ENCODE assay signal across 13 cellular contexts in genomic region chr11:121553806-121554205, GRCh38.
A peak's percentile ranks its signal among the peaks of the same experiment; 100 is the strongest.
DNase-seq lines count a peak whose midpoint lies in the region; ATAC-seq and TF ChIP-seq lines count a peak whose summit lies in the region.
"Had no signal": no experiment of that assay in that cellular context is flagged by ENCODE, and none has a peak within 500 bp of the region (broad histone marks: within the 10 kb centered on the region; RNA-seq: fewer than 3 reads in every experiment).

No MANE protein-coding gene starts in this region.

- H3K4me1 ChIP-seq in trophoblast cell (ENCODE audit: control insufficient read depth in 1 of 2, insufficient read depth in 2 of 2, low read length in 2 of 2), result peaks cover 2% of the 10 kb centered on the region in 2 experiments

- no peak overlapping the region for H3K4me2 ChIP-seq in trophoblast cell (ENCODE audit: low read length)

- H2AK5ac ChIP-seq in trophoblast cell (ENCODE audit: low read length), result no peak overlapping the region

- no peak overlapping the region for H2BK5ac ChIP-seq in trophoblast cell (ENCODE audit: low read depth, low read length, poor library complexity)

- H3K4ac ChIP-seq in trophoblast cell (ENCODE audit: low read depth, low read length), result no peak overlapping the region

- no peak overlapping the region for H2BK120ac ChIP-seq in trophoblast cell (ENCODE audit: insufficient read depth, low read length, poor library complexity)

- no peaks in the 10 kb centered on the region for H3K9me3 ChIP-seq in trophoblast cell (ENCODE audit: insufficient read depth, low read depth, low read length)

- no peaks in the 10 kb centered on the region for H3K79me1 ChIP-seq in trophoblast cell (ENCODE audit: low read length)

- H4K91ac ChIP-seq in trophoblast cell (ENCODE audit: low read depth, low read length), result no peak overlapping the region

- WGBS in trophoblast cell (ENCODE audit: extremely low coverage, insufficient coverage, insufficient read length), result no CpG with 5 or more reads among the region's 11 CpGs

- no peak overlapping the region for H3K27ac ChIP-seq in trophoblast cell (ENCODE audit: low read depth, low read length)
- H3K27ac ChIP-seq: 22Rv1 had no signal

- H2BK12ac ChIP-seq in trophoblast cell (ENCODE audit: low read length), result no peak overlapping the region

- H3K14ac ChIP-seq in trophoblast cell (ENCODE audit: low read length), result no peak overlapping the region

- H3K4me3 ChIP-seq in choroid plexus epithelial cell (ENCODE audit: low read depth, low read length) (no peak overlapping the region), trophoblast cell (ENCODE audit: low read depth, low read length) (no peak overlapping the region)

- no peak overlapping the region for H3K18ac ChIP-seq in trophoblast cell (ENCODE audit: low read length)

- TF ChIP-seq CTCF in choroid plexus epithelial cell (conservative IDR thresholded peaks at IDR 0.05; ENCODE audit: low read depth, low read length), result no peak

- no peak overlapping the region for H3K9ac ChIP-seq in trophoblast cell (ENCODE audit: low read length)

- no peak overlapping the region for H2AFZ ChIP-seq in trophoblast cell (ENCODE audit: insufficient read depth, low read length, poor library complexity)

- H4K8ac ChIP-seq in trophoblast cell (ENCODE audit: low read depth, low read length), result no peak overlapping the region

- no peaks in the 10 kb centered on the region for H3K79me2 ChIP-seq in trophoblast cell (ENCODE audit: control insufficient read depth, insufficient read depth, low read length, poor library complexity)

- no peaks in the 10 kb centered on the region for H3K27me3 ChIP-seq in trophoblast cell (ENCODE audit: insufficient read depth, low read length)

- no peak for ATAC-seq in GM19455 (IDR thresholded peaks at IDR 0.05; ENCODE audit: unreplicated experiment)
- ATAC-seq: T-helper 17 cell had no signal

- peak; percentile 93 for DNase-seq in DMS79 treated with DMSO at 0.1 percent for 48 hours (lab: John Stamatoyannopoulos, UW)
- no peak for DNase-seq in DMS79 (lab: John Stamatoyannopoulos, UW)
- peak; percentile 63 for DNase-seq in NCI-H2029 treated with DMSO at 0.1 percent for 48 hours (lab: John Stamatoyannopoulos, UW)
- peak; percentile 13 for DNase-seq in choroid plexus epithelial cell (ENCODE audit: low read depth)
- peak; percentile 93 to 96 for DNase-seq in trophoblast cell
- no peak for DNase-seq in NCI-H524 treated with DMSO at 0.1 percent for 48 hours (lab: John Stamatoyannopoulos, UW)
- DNase-seq in NCI-H1694 (lab: John Stamatoyannopoulos, UW), result no peak
- DNase-seq: head of caudate nucleus; mesenchymal stem cell; stimulated activated CD4-positive, alpha-beta T cell treated with anti-CD3 and anti-CD28 coated beads, Interleukin-4, amount 100 ng/mL, for 1 hour; T-helper 17 cell had no signal

- no peak overlapping the region for H4K12ac ChIP-seq in trophoblast cell (ENCODE audit: low read depth, low read length)

- peaks cover 0 to 2% of the 10 kb centered on the region in 2 experiments for H3K36me3 ChIP-seq in trophoblast cell (ENCODE audit: control insufficient read depth in 1 of 2, insufficient read depth in 2 of 2, low read length in 2 of 2)

- H3K23ac ChIP-seq in trophoblast cell (ENCODE audit: low read length), result no peak overlapping the region

Comparison
In these comparisons a context has a peak if more than half of its experiments do, and no peak if none do; other contexts are left out.
1. DNase-seq: peak in DMS79 treated with DMSO at 0.1 percent for 48 hours (single experiment), NCI-H2029 treated with DMSO at 0.1 percent for 48 hours (single experiment), choroid plexus epithelial cell (single experiment) and trophoblast cell (2 of 2); none in DMS79 (single experiment), NCI-H524 treated with DMSO at 0.1 percent for 48 hours (single experiment) and NCI-H1694 (single experiment).